ENCODE assay signal across 8 cellular contexts in genomic region chr6:30913721-30914075, GRCh38. TPM values are rescaled to one million over a fixed set of nuclear protein-coding genes. Genes with fewer than 3 reads are reported as not detected.
A peak's percentile ranks its signal among the peaks of the same experiment; 100 is the strongest.
DNase-seq lines count a peak whose midpoint lies in the region; ATAC-seq, FAIRE-seq and TF ChIP-seq lines count a peak whose summit lies in the region.

No MANE protein-coding gene starts in this region.

- H3K27ac Mint-ChIP-seq in T-helper 1 cell treated with Interleukin-12 subunit alpha and Interleukin-12 subunit beta and Interleukin-4 antibody, amounts not matched to agents 30 μg/mL and 1 μg/mL, for 36 hours: no peak overlapping the region
- peak overlapping the region; percentile 93 for H3K27ac Mint-ChIP-seq in activated T-helper 17 cell treated with anti-CD3 and anti-CD28 coated beads, Interleukin-2, amount 50 U/mL, for 72 hours

- H3K36me3 ChIP-seq in iPS-20b (ENCODE audit: insufficient read depth, low read depth, low read length) (peaks cover 70% of the 10 kb centered on the region), stomach (peaks cover 25 to 60% (median 55%) of the 10 kb centered on the region in 4 donors)

- H3K9me3 Mint-ChIP-seq in T-helper 1 cell treated with Interleukin-12 subunit alpha and Interleukin-12 subunit beta and Interleukin-4 antibody, amounts not matched to agents 30 μg/mL and 1 μg/mL, for 36 hours: no peaks in the 10 kb centered on the region
- no peaks in the 10 kb centered on the region for H3K9me3 Mint-ChIP-seq in activated T-helper 17 cell treated with anti-CD3 and anti-CD28 coated beads, Interleukin-2, amount 50 U/mL, for 72 hours

- no peak for TF ChIP-seq EP300 in stomach (IDR thresholded peaks at IDR 0.05)

- DNase-seq in T-helper 1 cell (no peak), stomach (no peak), AG08395 (ENCODE audit: low spot score) (no peak), GM19239 (ENCODE audit: insufficient read length, low spot score) (no peak), globus pallidus (ENCODE audit: low spot score) (no peak)

- no peak for TF ChIP-seq CTCF in stomach (IDR thresholded peaks at IDR 0.05)

- 2 to 5% (median 3%) methylated on average over 15 to 31 of the region's 31 CpGs for WGBS in stomach, 5 donors

- peak overlapping the region; percentile 88; the same call in 1 of the 2 replicates for H3K4me3 ChIP-seq in iPS-20b (ENCODE audit: low read length)
- peak overlapping the region; percentile 56 to 68 (median 58) for H3K4me3 ChIP-seq in stomach

- intact Hi-C loops in stomach (cut with DNase I; ENCODE audit: low total_unique reads): no loop called here

- H3K36me3 Mint-ChIP-seq in T-helper 1 cell treated with Interleukin-12 subunit alpha and Interleukin-12 subunit beta and Interleukin-4 antibody, amounts not matched to agents 30 μg/mL and 1 μg/mL, for 36 hours (ENCODE audit: low read depth): peaks cover 32% of the 10 kb centered on the region
- H3K36me3 Mint-ChIP-seq in activated T-helper 17 cell treated with anti-CD3 and anti-CD28 coated beads, Interleukin-2, amount 50 U/mL, for 72 hours (ENCODE audit: low read depth): peaks cover 83% of the 10 kb centered on the region

- H3K4me1 ChIP-seq in iPS-20b (ENCODE audit: insufficient read depth, low read length): peaks cover 14% of the 10 kb centered on the region; the same call in 1 of the 2 replicates
- H3K4me1 ChIP-seq in stomach: peaks cover 30 to 51% (median 41%) of the 10 kb centered on the region in 4 donors

- peaks cover 25% of the 10 kb centered on the region for H3K4me1 Mint-ChIP-seq in T-helper 1 cell treated with Interleukin-12 subunit alpha and Interleukin-12 subunit beta and Interleukin-4 antibody, amounts not matched to agents 30 μg/mL and 1 μg/mL, for 36 hours (ENCODE audit: low read depth)
- H3K4me1 Mint-ChIP-seq in activated T-helper 17 cell treated with anti-CD3 and anti-CD28 coated beads, Interleukin-2, amount 50 U/mL, for 72 hours: peaks cover 16% of the 10 kb centered on the region

- TF ChIP-seq POLR2A in stomach (IDR thresholded peaks at IDR 0.05): no peak

- no peaks in the 10 kb centered on the region for H3K9me3 ChIP-seq in iPS-20b (ENCODE audit: insufficient read depth, low read depth, low read length)
- H3K9me3 ChIP-seq in stomach: no peaks in the 10 kb centered on the region

- H3K27ac ChIP-seq in iPS-20b (ENCODE audit: low read length): no peak overlapping the region
- peak overlapping the region; percentile 87 to 95 (median 94) for H3K27ac ChIP-seq in stomach

- ATAC-seq in activated T-helper 17 cell treated with anti-CD3 and anti-CD28 coated beads, Interleukin-2, amount 50 U/mL, for 72 hours (replicated peaks): no peak

- FAIRE-seq in GM19239 (lab: Jason Lieb, UNC): no peak

- peak overlapping the region; percentile 77; the same call in 1 of the 2 replicates for H3K9ac ChIP-seq in iPS-20b (ENCODE audit: low read depth, low read length)

- H3K27me3 ChIP-seq in iPS-20b (ENCODE audit: insufficient read depth, low read length) (no peaks in the 10 kb centered on the region), stomach (no peaks in the 10 kb centered on the region)

- no peaks in the 10 kb centered on the region for H3K27me3 Mint-ChIP-seq in T-helper 1 cell treated with Interleukin-12 subunit alpha and Interleukin-12 subunit beta and Interleukin-4 antibody, amounts not matched to agents 30 μg/mL and 1 μg/mL, for 36 hours (ENCODE audit: low read depth)
- H3K27me3 Mint-ChIP-seq in activated T-helper 17 cell treated with anti-CD3 and anti-CD28 coated beads, Interleukin-2, amount 50 U/mL, for 72 hours: no peaks in the 10 kb centered on the region

- peak overlapping the region; percentile 91 for H3K4me3 Mint-ChIP-seq in T-helper 1 cell treated with Interleukin-12 subunit alpha and Interleukin-12 subunit beta and Interleukin-4 antibody, amounts not matched to agents 30 μg/mL and 1 μg/mL, for 36 hours
- peak overlapping the region; percentile 94 for H3K4me3 Mint-ChIP-seq in activated T-helper 17 cell treated with anti-CD3 and anti-CD28 coated beads, Interleukin-2, amount 50 U/mL, for 72 hours

RNA-seq across cellular contexts. Expression of gene VARS2, which starts 0.3 kb away (rescaled TPM):
- 10 to 100 TPM; 50.5 to 64.4 TPM for total RNA-seq in activated T-helper 17 cell treated with anti-CD3 and anti-CD28 coated beads, Interleukin-2, amount 50 U/mL, for 72 hours
- 10 to 100 TPM in 4 of 5 donors, 1 to 10 TPM in 1; 1.2 to 61.6 (median 22.7) TPM for total RNA-seq in stomach
- 10 to 100 TPM; 17.9 to 21.8 (median 18.5) TPM for polyA plus RNA-seq in stomach

RNA-seq across cellular contexts. Expression of gene GTF2H4, which starts 5.7 kb away (rescaled TPM):
- total RNA-seq in activated T-helper 17 cell treated with anti-CD3 and anti-CD28 coated beads, Interleukin-2, amount 50 U/mL, for 72 hours: 10 to 100 TPM; 34.3 to 39.9 TPM
- 10 to 100 TPM in 2 of 5 donors, 1 to 10 TPM in 3; 3.9 to 67.4 (median 8.1) TPM for total RNA-seq in stomach
- 10 to 100 TPM; 15.3 to 29.6 (median 17.6) TPM for polyA plus RNA-seq in stomach

RNA-seq across cellular contexts. Expression of gene SFTA2, which starts 18.3 kb away (rescaled TPM):
- total RNA-seq in activated T-helper 17 cell treated with anti-CD3 and anti-CD28 coated beads, Interleukin-2, amount 50 U/mL, for 72 hours: not detected
- 10 to 100 TPM in 1 of 5 donors, 1 to 10 TPM in 1, not detected in 3; 2.8 to 15.2 TPM for total RNA-seq in stomach
- 10 to 100 TPM; 10.2 to 94.7 (median 44.1) TPM for polyA plus RNA-seq in stomach

RNA-seq across cellular contexts. Expression of gene MUCL3, which starts 27.1 kb away (rescaled TPM):
- not detected for total RNA-seq in activated T-helper 17 cell treated with anti-CD3 and anti-CD28 coated beads, Interleukin-2, amount 50 U/mL, for 72 hours
- 100 to 1,000 TPM in 3 of 5 donors, 10 to 100 TPM in 1, under 1 TPM in 1; 0.87 to 346 (median 168) TPM for total RNA-seq in stomach
- 10 to 100 TPM; 17.5 to 83.3 (median 39.6) TPM for polyA plus RNA-seq in stomach

RNA-seq across cellular contexts. Expression of gene DDR1, which starts 29.4 kb away (rescaled TPM):
- 10 to 100 TPM in 1 of 2 donors, 1 to 10 TPM in 1; 3.0 to 19.5 TPM for total RNA-seq in activated T-helper 17 cell treated with anti-CD3 and anti-CD28 coated beads, Interleukin-2, amount 50 U/mL, for 72 hours
- 100 to 1,000 TPM in 3 of 5 donors, 10 to 100 TPM in 2; 51.3 to 144 (median 109) TPM for total RNA-seq in stomach
- polyA plus RNA-seq in stomach: 10 to 100 TPM; 17.6 to 88.7 (median 49.4) TPM
